Comparison of ENCODE assay signal across 9 cellular contexts in genomic region chr6:34390531-34391013, GRCh38. TPM values are rescaled to one million over a fixed set of nuclear protein-coding genes. Genes with fewer than 3 reads are reported as not detected.
A peak's percentile ranks its signal among the peaks of the same experiment; 100 is the strongest.
DNase-seq lines count a peak whose midpoint lies in the region; ATAC-seq and TF ChIP-seq lines count a peak whose summit lies in the region.
"Had no signal": no experiment of that assay in that cellular context is flagged by ENCODE, and none has a peak within 500 bp of the region (broad histone marks: within the 10 kb centered on the region; RNA-seq: fewer than 3 reads in every experiment).

No MANE protein-coding gene starts in this region.

- TF ChIP-seq CTCF in AG10803 (conservative IDR thresholded peaks at IDR 0.05; ENCODE audit: low read length) (no peak), coronary artery (IDR thresholded peaks at IDR 0.05) (no peak)

- H3K9me2 ChIP-seq in Karpas-422 (replicated peaks; ENCODE audit: insufficient read depth, low read length) = no peaks in the 10 kb centered on the region

- intact Hi-C loops in activated CD4-positive, alpha-beta memory T cell treated with anti-CD3 and anti-CD28 coated beads for 36 hours (cut with micrococcal nuclease) = loop anchor here (5.0 to 10.0 kb wide), 2 partner anchors 37 to 66 kb away; partner anchors contain the start of gene RPS10

- no peak overlapping the region for H2AFZ ChIP-seq in Karpas-422 (ENCODE audit: low read length)
- H2AFZ ChIP-seq in neuron (ENCODE audit: low read depth, low read length) = peak overlapping the region; percentile 93

- no peak overlapping the region for H3K27ac Mint-ChIP-seq in activated CD4-positive, alpha-beta memory T cell treated with anti-CD3 and anti-CD28 coated beads for 36 hours

- CTCF ChIA-PET in activated CD4-positive, alpha-beta memory T cell treated with anti-CD3 and anti-CD28 coated beads for 36 hours (lab: Charles Lee) = interaction anchor here (0.7 to 3.3 kb wide), 3 partner anchors 9 to 144 kb away, joined by 3 to 28 read pairs (median 5); partner anchors contain the start of gene SMIM29

- H3K27ac ChIP-seq in Karpas-422 (ENCODE audit: low read length) = peak overlapping the region; percentile 89
- peak overlapping the region; percentile 93 to 97 for H3K27ac ChIP-seq in coronary artery

- peak overlapping the region; percentile 94 for H3K4me2 ChIP-seq in Karpas-422 (ENCODE audit: low read depth, low read length, poor library complexity, severe bottlenecking)

- POLR2A ChIA-PET in activated CD4-positive, alpha-beta memory T cell treated with anti-CD3 and anti-CD28 coated beads for 36 hours (lab: Charles Lee) = no interaction called here

- no peaks in the 10 kb centered on the region for H3K36me3 Mint-ChIP-seq in activated CD4-positive, alpha-beta memory T cell treated with anti-CD3 and anti-CD28 coated beads for 36 hours

- H3K36me3 ChIP-seq in Karpas-422 (ENCODE audit: insufficient read depth, low read length) (peaks cover 4% of the 10 kb centered on the region; the same call in 1 of the 2 replicates), neuron (ENCODE audit: insufficient read depth, low read length) (no peaks in the 10 kb centered on the region)

- peak overlapping the region; percentile 98 for H3K9ac ChIP-seq in Karpas-422 (ENCODE audit: low read length)

- H3K9me3 ChIP-seq in Karpas-422 (ENCODE audit: low read length) = no peaks in the 10 kb centered on the region
- no peaks in the 10 kb centered on the region for H3K9me3 ChIP-seq in neuron (ENCODE audit: low read length)

- H3K9me3 Mint-ChIP-seq in activated CD4-positive, alpha-beta memory T cell treated with anti-CD3 and anti-CD28 coated beads for 36 hours = no peaks in the 10 kb centered on the region

- H3K79me2 ChIP-seq in Karpas-422 (ENCODE audit: low read length) = peaks cover 72% of the 10 kb centered on the region

- peaks cover 24% of the 10 kb centered on the region for H3K4me1 Mint-ChIP-seq in activated CD4-positive, alpha-beta memory T cell treated with anti-CD3 and anti-CD28 coated beads for 36 hours (ENCODE audit: low read depth)

- no peak for ATAC-seq in GM19328 (IDR thresholded peaks at IDR 0.05; ENCODE audit: unreplicated experiment)
- ATAC-seq in HG02642 (IDR thresholded peaks at IDR 0.05; ENCODE audit: poor library complexity, unreplicated experiment) = no peak

- no peaks in the 10 kb centered on the region for H3K27me3 Mint-ChIP-seq in activated CD4-positive, alpha-beta memory T cell treated with anti-CD3 and anti-CD28 coated beads for 36 hours

- no peak for DNase-seq in AG10803 (ENCODE audit: low read depth)
- no peak for DNase-seq in Karpas-422
- no peak for DNase-seq in coronary artery (ENCODE audit: low spot score)
- DNase-seq in activated CD4-positive, CD25-positive, alpha-beta regulatory T cell (lab: John Stamatoyannopoulos, UW) = no peak
- DNase-seq in activated CD4-positive, alpha-beta memory T cell treated with anti-CD3 and anti-CD28 coated beads for 36 hours = no peak
- DNase-seq: T1000 had no signal

- H4K20me1 ChIP-seq in Karpas-422 (ENCODE audit: insufficient read depth, low read depth, low read length) = peaks cover 11% of the 10 kb centered on the region

- no peak overlapping the region for H3K4me3 Mint-ChIP-seq in activated CD4-positive, alpha-beta memory T cell treated with anti-CD3 and anti-CD28 coated beads for 36 hours

- H3K27me3 ChIP-seq in Karpas-422 (ENCODE audit: low read length) (no peaks in the 10 kb centered on the region), neuron (ENCODE audit: insufficient read depth, low read length) (no peaks in the 10 kb centered on the region)

- H3K4me1 ChIP-seq in Karpas-422 (ENCODE audit: low read length) (peaks cover 47% of the 10 kb centered on the region), neuron (ENCODE audit: insufficient read depth, low read length) (peaks cover 7% of the 10 kb centered on the region)

- H3K4me3 ChIP-seq in AG10803 (ENCODE audit: low read length) (peak overlapping the region; percentile 83), Karpas-422 (ENCODE audit: low read length) (peak overlapping the region; percentile 73), coronary artery (peak overlapping the region; percentile 79), neuron (ENCODE audit: low read length) (peak overlapping the region; percentile 62)

RNA-seq across cellular contexts. Expression of gene NUDT3, which starts 1.9 kb away (rescaled TPM):
- 33.7 and 41.7 TPM in 2 replicates for total RNA-seq in Karpas-422 (2014; rRNA removed; shearing (Covaris generic); ENCODE audit: low replicate concordance)
- total RNA-seq in activated CD4-positive, alpha-beta memory T cell treated with anti-CD3 and anti-CD28 coated beads for 36 hours = 10 to 100 TPM; 12.7 to 13.4 TPM

RNA-seq across cellular contexts. Expression of gene RPS10, which starts 35.3 kb away (rescaled TPM):
- 2,938 and 3,077 TPM in 2 replicates for total RNA-seq in Karpas-422 (2014; rRNA removed; shearing (Covaris generic); ENCODE audit: low replicate concordance)
- total RNA-seq in activated CD4-positive, alpha-beta memory T cell treated with anti-CD3 and anti-CD28 coated beads for 36 hours = 1,000 to 10,000 TPM; 2,106 to 2,169 TPM
